ENCODE assay signal across 9 cellular contexts in the genomic region with DNA sequence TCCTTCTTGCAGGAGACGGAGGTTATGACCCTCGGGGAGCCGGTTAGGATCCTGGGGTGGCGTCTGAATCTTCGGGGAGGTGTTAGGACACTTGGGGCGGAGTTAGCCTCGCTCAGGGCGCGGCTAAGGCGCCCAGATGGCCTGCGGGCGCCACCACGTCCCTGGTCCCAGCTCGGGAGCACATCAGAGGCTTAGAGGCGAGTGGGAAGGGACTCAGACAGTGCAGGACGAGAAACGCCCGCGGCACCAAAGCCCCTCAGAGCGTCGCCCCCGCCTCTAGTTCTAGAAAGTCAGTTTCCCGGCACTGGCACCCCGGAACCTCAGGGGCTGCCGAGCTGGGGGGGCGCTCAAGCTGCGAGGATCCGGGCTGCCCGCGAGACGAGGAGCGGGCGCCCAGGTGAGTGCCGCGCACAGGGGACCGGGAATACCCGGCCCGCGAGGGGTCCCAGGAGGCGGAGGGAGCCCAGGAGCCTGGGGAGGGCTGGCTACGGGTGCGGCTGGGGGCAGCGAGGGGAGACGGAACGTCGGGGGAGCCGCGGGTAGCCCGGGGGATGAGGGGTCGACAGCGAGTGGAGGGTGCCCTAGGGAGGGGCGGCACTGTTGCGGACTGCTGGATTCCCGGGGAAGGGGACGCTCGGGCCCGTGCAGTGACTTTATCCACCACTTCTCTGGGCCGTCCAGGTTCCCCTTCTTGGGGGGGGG. TPM values are rescaled to one million over a fixed set of nuclear protein-coding genes. Genes with fewer than 3 reads are reported as not detected.
DNase-seq lines count a peak whose midpoint lies in the region; ATAC-seq, FAIRE-seq and TF ChIP-seq lines count a peak whose summit lies in the region.
"Had no signal": no experiment of that assay in that cellular context is flagged by ENCODE, and none has a peak within 500 bp of the region (broad histone marks: within the 10 kb centered on the region; RNA-seq: fewer than 3 reads in every experiment).

A gene (plus strand): TSS at position 153 of the 702 bp plus-strand sequence.

- no peak for FAIRE-seq in RCC 7860 (lab: Jason Lieb, UNC)

- H3K27me3 ChIP-seq in heart left ventricle = peaks cover 16 to 67% (median 35%) of the 10 kb centered on the region in 9 donors

- no peak for TF ChIP-seq POLR2A in heart left ventricle (IDR thresholded peaks at IDR 0.05)

- H3K4me3 ChIP-seq in heart left ventricle = peak within 1 kb of the TSS in 11 of 12 donors; percentile 12 to 71 (median 44)

- WGBS in heart left ventricle, 4 donors = 1% methylated on average over 39 to 58 of the region's 58 CpGs

- in situ Hi-C loops in GM13977 (cut with MboI; ENCODE audit: low pct_unique_long_range_greater_than_20kb, low sequenced_read_pairs, unreplicated experiment) (no loop called here), ACHN (cut with HindIII; ENCODE audit: low pct_ligation_motif_present, low pct_unique_long_range_greater_than_20kb, low sequenced_read_pairs) (no loop called here)

- TF ChIP-seq CTCF in GM13977 (IDR thresholded peaks at IDR 0.05; ENCODE audit: extremely low read depth, insufficient read depth, missing control alignments) (no peak), heart left ventricle (IDR thresholded peaks at IDR 0.05) (no peak)

- H3K4me1 ChIP-seq in heart left ventricle = peaks cover 0 to 32% (median 7%) of the 10 kb centered on the region in 12 donors

- no peaks in the 10 kb centered on the region for H3K36me3 ChIP-seq in heart left ventricle

- peak in 3 of 4 donors; percentile 78 to 81 (median 80) for ATAC-seq in heart left ventricle

- intact Hi-C loops in heart left ventricle (cut with DNase I) = no loop called here

- DNase-seq in GM13977 (ENCODE audit: low spot score) (peak; percentile 64), NOMO-1 treated with dmso at 0.1 percent for 144 hours (lab: John Stamatoyannopoulos, UW; ENCODE audit: unreplicated experiment) (peak; percentile 41), heart left ventricle (peak; percentile 35 to 83 (median 52)), retina (peak; percentile 51), T1000 (lab: John Stamatoyannopoulos, UW) (no peak), NCI-H1092 (lab: John Stamatoyannopoulos, UW) (no peak), RCC 7860 (ENCODE audit: low spot score) (no peak), ACHN (no peak)

- H3K27ac ChIP-seq in heart left ventricle = peak within 1 kb of the TSS in 9 of 12 donors; percentile 13 to 97 (median 60)

- no peaks in the 10 kb centered on the region for H3K9me3 ChIP-seq in heart left ventricle

RNA-seq across cellular contexts. Expression of the gene that starts here (rescaled TPM):
- 10 to 100 TPM in 2 of 9 donors, 1 to 10 TPM in 7; 2.0 to 52.0 (median 4.5) TPM for total RNA-seq in heart left ventricle
- polyA plus RNA-seq in heart left ventricle = 1 to 10 TPM; 1.4 to 3.7 TPM
- total RNA-seq: dermis microvascular lymphatic vessel endothelial cell had no signal

Comparison
In these comparisons a context has a peak if more than half of its experiments do, and no peak if none do; other contexts are left out.
1. DNase-seq: peak in GM13977 (single experiment), NOMO-1 treated with dmso at 0.1 percent for 144 hours (single experiment), heart left ventricle (5 of 5) and retina (single experiment); none in T1000 (single experiment), NCI-H1092 (single experiment), RCC 7860 (single experiment) and ACHN (single experiment).